Comparison of ENCODE assay signal across 8 cellular contexts in genomic region chr17:27379863-27380533, GRCh38.
DNase-seq lines count a peak whose midpoint lies in the region; ATAC-seq and TF ChIP-seq lines count a peak whose summit lies in the region.

No MANE protein-coding gene starts in this region.

- no peaks in the 10 kb centered on the region for H3K9me2 ChIP-seq in GM23248 (ENCODE audit: insufficient read depth)

- H3K4me1 ChIP-seq in GM23248 (ENCODE audit: insufficient read depth) (peaks cover 37% of the 10 kb centered on the region), adrenal gland (replicated peaks in 1 of 2) (peaks cover 8 to 13% of the 10 kb centered on the region in 2 donors), right cardiac atrium (ENCODE audit: control insufficient read depth, insufficient read depth, low read length) (peaks cover 6% of the 10 kb centered on the region), gastrocnemius medialis (peaks cover 10 to 13% of the 10 kb centered on the region in 2 donors)

- no peaks in the 10 kb centered on the region for H3K27me3 ChIP-seq in GM23248 (replicated peaks; ENCODE audit: insufficient read depth)
- no peaks in the 10 kb centered on the region for H3K27me3 ChIP-seq in adrenal gland
- no peaks in the 10 kb centered on the region for H3K27me3 ChIP-seq in right cardiac atrium (ENCODE audit: control insufficient read depth, insufficient read depth)
- peaks cover 0 to 8% (median 0%) of the 10 kb centered on the region in 3 donors for H3K27me3 ChIP-seq in gastrocnemius medialis

- no peaks in the 10 kb centered on the region for H3K36me3 ChIP-seq in GM23248 (ENCODE audit: low read depth)
- no peaks in the 10 kb centered on the region for H3K36me3 ChIP-seq in adrenal gland (replicated peaks in 1 of 2)
- H3K36me3 ChIP-seq in gastrocnemius medialis: no peaks in the 10 kb centered on the region

- intact Hi-C loops in adrenal gland (cut with DNase I): loop anchor here (10.0 kb wide), 2 partner anchors 205 to 215 kb away; no protein-coding TSS in a partner anchor
- intact Hi-C loops in right cardiac atrium (cut with DNase I): no loop called here
- intact Hi-C loops in gastrocnemius medialis (cut with DNase I; ENCODE audit: low total_unique reads): loop anchor here (5.0 kb wide), 1 partner anchor 77 kb away; the partner anchor contains the start of gene KSR1

- no peaks in the 10 kb centered on the region for H3K79me2 ChIP-seq in GM23248 (ENCODE audit: insufficient read depth)

- TF ChIP-seq POLR2A in adrenal gland (IDR thresholded peaks at IDR 0.05) (no peak), gastrocnemius medialis (IDR thresholded peaks at IDR 0.05) (no peak)

- H3K9me3 ChIP-seq in GM23248 (ENCODE audit: low read depth) (no peaks in the 10 kb centered on the region), adrenal gland (replicated peaks in 1 of 3) (no peaks in the 10 kb centered on the region), right cardiac atrium (ENCODE audit: control insufficient read depth, low read length) (no peaks in the 10 kb centered on the region), gastrocnemius medialis (no peaks in the 10 kb centered on the region)

- H2AFZ ChIP-seq in GM23248: peak overlapping the region; percentile 70

- peak; percentile 75 for DNase-seq in GM23248
- DNase-seq in adrenal gland: peak; percentile 47 to 79 (median 69)
- DNase-seq in right cardiac atrium: peak; percentile 82 to 93 (median 92)
- peak; percentile 17 to 24 for DNase-seq in gastrocnemius medialis
- no peak for DNase-seq in GM13977 (ENCODE audit: low spot score)
- DNase-seq in GF-D8 (lab: John Stamatoyannopoulos, UW): no peak

- peak overlapping the region; percentile 68 for H3K4me2 ChIP-seq in GM23248 (ENCODE audit: unreplicated experiment)

- ATAC-seq in right cardiac atrium (peak; percentile 84 to 86), gastrocnemius medialis (no peak), HG02588 (IDR thresholded peaks at IDR 0.05; ENCODE audit: unreplicated experiment) (no peak), HG02852 (IDR thresholded peaks at IDR 0.05; ENCODE audit: unreplicated experiment) (no peak)

- H3K27ac ChIP-seq in GM23248: no peak overlapping the region
- peak overlapping the region in 1 of 5 donors; percentile 8 for H3K27ac ChIP-seq in adrenal gland
- no peak overlapping the region for H3K27ac ChIP-seq in right cardiac atrium (ENCODE audit: low read length)
- no peak overlapping the region for H3K27ac ChIP-seq in gastrocnemius medialis

- WGBS in GM23248 (ENCODE audit: low coverage in 1 of 2, low lambda C conversion rate in 2 of 2, missing lambda C conversion rate in 2 of 2), 2 experiments: 12 to 13% methylated on average over 18 to 21 of the region's 21 CpGs
- 17 to 26% (median 22%) methylated on average over 20 to 21 of the region's 21 CpGs for WGBS in adrenal gland, 4 donors
- WGBS in right cardiac atrium: 11% methylated on average over 21 of the region's 21 CpGs

- H3K9ac ChIP-seq in GM23248: peak overlapping the region; percentile 40; the same call in 1 of the 2 replicates

- in situ Hi-C loops in GM23248 (cut with MboI): no loop called here
- in situ Hi-C loops in gastrocnemius medialis (cut with MboI; ENCODE audit: low sequenced_read_pairs in 4 of 4): no loop called here
- in situ Hi-C loops in GM13977 (cut with MboI; ENCODE audit: low pct_unique_long_range_greater_than_20kb, low sequenced_read_pairs, unreplicated experiment): loop anchor here (10.0 kb wide), 1 partner anchor 75 kb away; the partner anchor contains the start of gene KSR1

- H3F3A ChIP-seq in GM23248 (ENCODE audit: insufficient read depth): peaks cover 18% of the 10 kb centered on the region

- TF ChIP-seq CTCF in adrenal gland (IDR thresholded peaks at IDR 0.05) (no peak), gastrocnemius medialis (IDR thresholded peaks at IDR 0.05 in 4 of 5, conservative IDR thresholded peaks at IDR 0.05 in 1 of 5) (no peak), GM13977 (IDR thresholded peaks at IDR 0.05; ENCODE audit: extremely low read depth, insufficient read depth, missing control alignments) (no peak)

- H3K4me3 ChIP-seq in GM23248: peak overlapping the region; percentile 47
- H3K4me3 ChIP-seq in adrenal gland: peak overlapping the region in 2 of 4 donors; percentile 23 to 37
- H3K4me3 ChIP-seq in right cardiac atrium (ENCODE audit: low read length): peak overlapping the region; percentile 3
- H3K4me3 ChIP-seq in gastrocnemius medialis: peak overlapping the region; percentile 7 to 34 (median 22)

- H4K20me1 ChIP-seq in GM23248 (ENCODE audit: insufficient read depth): no peaks in the 10 kb centered on the region

Comparison
In these comparisons a context has a peak if more than half of its experiments do, and no peak if none do; other contexts are left out.
1. DNase-seq: peak in GM23248 (single experiment), adrenal gland (7 of 7), right cardiac atrium (3 of 3) and gastrocnemius medialis (2 of 2); none in GM13977 (single experiment) and GF-D8 (single experiment).
2. ATAC-seq: peak in right cardiac atrium (2 of 2); none in gastrocnemius medialis (0 of 2), HG02588 (single experiment) and HG02852 (single experiment).
3. intact Hi-C loops: an anchor here in adrenal gland (10.0 kb wide) and gastrocnemius medialis (5.0 kb wide); none called in right cardiac atrium.